ENCODE assay signal across 29 cellular contexts in genomic region chr4:18945464-18945863, GRCh38.
"Had no signal": no experiment of that assay in that cellular context is flagged by ENCODE, and none has a peak within 500 bp of the region (broad histone marks: within the 10 kb centered on the region; RNA-seq: fewer than 3 reads in every experiment).

No MANE protein-coding gene starts in this region.

- H3K4me3 Mint-ChIP-seq: dendritic cell treated with granulocyte-macrophage colony-stimulating factor and Interleukin-4, amounts not matched to agents 40 ng/mL and 50 ng/mL, for 4 days; effector memory CD8-positive, alpha-beta T cell; endodermal cell had no signal

- DNase-seq: colonic mucosa; cortex of kidney; dermis blood vessel endothelial cell; dorsolateral prefrontal cortex; effector CD4-positive, alpha-beta T cell; effector CD8-positive, alpha-beta T cell; effector memory CD4-positive, alpha-beta T cell; effector memory CD8-positive, alpha-beta T cell; endodermal cell; erythroblast; esophagus squamous epithelium; foreskin fibroblast; foreskin keratinocyte; foreskin melanocyte; gastrocnemius medialis; glutamatergic neuron; head of caudate nucleus; heart left ventricle; heart right ventricle had no signal

- FAIRE-seq: colon, endometrium, endothelial cell of umbilical vein, frontal cortex had no signal

- H3K27me3 ChIP-seq: colonic mucosa, esophagus muscularis mucosa, esophagus squamous epithelium, foreskin keratinocyte, gastrocnemius medialis, gastroesophageal sphincter, heart left ventricle, heart right ventricle had no signal

- H3K4me1 ChIP-seq: colonic mucosa, esophagus muscularis mucosa, esophagus squamous epithelium, foreskin keratinocyte, gastrocnemius medialis, gastroesophageal sphincter, heart left ventricle, heart right ventricle had no signal

- H3K4me3 ChIP-seq: colonic mucosa, coronary artery, dorsolateral prefrontal cortex, esophagus muscularis mucosa, esophagus squamous epithelium, gastrocnemius medialis, gastroesophageal sphincter, heart left ventricle, heart right ventricle had no signal

- H3K36me3 ChIP-seq: colonic mucosa, esophagus muscularis mucosa, esophagus squamous epithelium, gastrocnemius medialis, gastroesophageal sphincter, heart left ventricle, heart right ventricle had no signal

- H3K27ac ChIP-seq: colonic mucosa, coronary artery, dorsolateral prefrontal cortex, epithelial cell of prostate, esophagus muscularis mucosa, esophagus squamous epithelium, foreskin keratinocyte, gastrocnemius medialis, gastroesophageal sphincter, heart left ventricle, heart right ventricle had no signal

- H3K9me3 ChIP-seq: colonic mucosa, esophagus muscularis mucosa, esophagus squamous epithelium, gastrocnemius medialis, gastroesophageal sphincter, heart left ventricle had no signal

- ATAC-seq: effector memory CD8-positive, alpha-beta T cell; esophagus mucosa; foreskin keratinocyte; gastrocnemius medialis; gastroesophageal sphincter; heart left ventricle; heart right ventricle had no signal

- H3K27ac Mint-ChIP-seq: dendritic cell treated with granulocyte-macrophage colony-stimulating factor and Interleukin-4, amounts not matched to agents 40 ng/mL and 50 ng/mL, for 4 days; effector memory CD8-positive, alpha-beta T cell; endodermal cell had no signal
